2 cellular contexts compared by ENCODE assay signal in genomic region chr4:165347647-165348569, GRCh38.
TF ChIP-seq lines count a peak whose summit lies in the region.

No MANE protein-coding gene starts in this region.

TF ChIP-seq in K562, 482 proteins besides CTCF, POLR2A, EP300 and RAD21:
- TF ChIP-seq ZNF121 (CRISPR knock-in tag; conservative IDR thresholded peaks at IDR 0.05): no peak
- TF ChIP-seq CEBPB (tag; IDR thresholded peaks at IDR 0.05): peak; percentile 66
- no peak for TF ChIP-seq CEBPG (CRISPR knock-in tag; IDR thresholded peaks at IDR 0.05)
- peak in 1 of 2 experiments; percentile 55; a peak in 2 of 4 replicates for TF ChIP-seq CEBPG (tag; conservative IDR thresholded peaks at IDR 0.05 in 1 of 2, IDR thresholded peaks at IDR 0.05 in 1 of 2)

TF ChIP-seq in liver, 16 proteins besides CTCF, POLR2A, EP300 and RAD21:
- TF ChIP-seq YY1 (IDR thresholded peaks at IDR 0.05) (peak; percentile 63), GABPA (IDR thresholded peaks at IDR 0.05 in 1 of 2, conservative IDR thresholded peaks at IDR 0.05 in 1 of 2) (no peak), RXRA (IDR thresholded peaks at IDR 0.05) (peak in 1 of 2 donors; percentile 13), HNF4A (conservative IDR thresholded peaks at IDR 0.05) (peak; percentile 8 to 11), TAF1 (conservative IDR thresholded peaks at IDR 0.05) (no peak)
